In genomic region chr2:32768387-32769174, GRCh38 we compare ENCODE assay signal across 15 cellular contexts.
"Had no signal": no experiment of that assay in that cellular context is flagged by ENCODE, and none has a peak within 500 bp of the region (broad histone marks: within the 10 kb centered on the region; RNA-seq: fewer than 3 reads in every experiment).

No MANE protein-coding gene starts in this region.

- H3K27ac Mint-ChIP-seq: activated naive CD8-positive, alpha-beta T cell treated with anti-CD3 and anti-CD28 coated beads for 36 hours; naive thymus-derived CD8-positive, alpha-beta T cell; stimulated activated effector memory CD8-positive, alpha-beta T cell treated with anti-CD3 and anti-CD28 coated beads, Interleukin-12 subunit alpha, Interleukin-12 subunit beta, amount 100 ng/mL, for 72 hours had no signal

- DNase-seq: activated CD4-positive, alpha-beta T cell treated with anti-CD3 and anti-CD28 coated beads, Interleukin-2, amount 50 U/mL, for 4 hours; activated gamma-delta T cell; activated naive CD8-positive, alpha-beta T cell treated with anti-CD3 and anti-CD28 coated beads for 36 hours; activated T-cell treated with anti-CD3 and anti-CD28 coated beads, Interleukin-2, amount 50 U/mL, for 4 hours; aorta; effector CD4-positive, alpha-beta T cell; hypothalamus; naive thymus-derived CD8-positive, alpha-beta T cell; posterior cingulate gyrus; tibial artery had no signal

- H3K27me3 Mint-ChIP-seq: activated naive CD8-positive, alpha-beta T cell treated with anti-CD3 and anti-CD28 coated beads for 36 hours; naive thymus-derived CD8-positive, alpha-beta T cell had no signal

- H3K9me3 ChIP-seq: neutrophil, tibial artery, vagina had no signal

- H3K4me1 Mint-ChIP-seq: stimulated activated effector memory CD8-positive, alpha-beta T cell treated with anti-CD3 and anti-CD28 coated beads, Interleukin-12 subunit alpha, Interleukin-12 subunit beta, amount 100 ng/mL, for 72 hours had no signal

- H3K27ac ChIP-seq: neutrophil, tibial artery, vagina had no signal

- H3K36me3 ChIP-seq: neutrophil, vagina had no signal

- H3K4me3 ChIP-seq: smooth muscle cell, tibial artery, vagina had no signal

- H3K27me3 ChIP-seq: neutrophil, tibial artery, vagina had no signal

- FAIRE-seq: endothelial cell of umbilical vein had no signal

- H3K4me1 ChIP-seq: vagina had no signal

- H3K4me3 Mint-ChIP-seq: activated naive CD8-positive, alpha-beta T cell treated with anti-CD3 and anti-CD28 coated beads for 36 hours; activated T-cell treated with anti-CD3 and anti-CD28 coated beads, Interleukin-2, amount 50 U/mL, for 4 hours; naive thymus-derived CD8-positive, alpha-beta T cell; stimulated activated effector memory CD8-positive, alpha-beta T cell treated with anti-CD3 and anti-CD28 coated beads, Interleukin-12 subunit alpha, Interleukin-12 subunit beta, amount 100 ng/mL, for 72 hours had no signal

- H3K9me3 Mint-ChIP-seq: activated naive CD8-positive, alpha-beta T cell treated with anti-CD3 and anti-CD28 coated beads for 36 hours; activated T-cell treated with anti-CD3 and anti-CD28 coated beads, Interleukin-2, amount 50 U/mL, for 4 hours; naive thymus-derived CD8-positive, alpha-beta T cell; stimulated activated effector memory CD8-positive, alpha-beta T cell treated with anti-CD3 and anti-CD28 coated beads, Interleukin-12 subunit alpha, Interleukin-12 subunit beta, amount 100 ng/mL, for 72 hours had no signal

- ATAC-seq: activated T-cell treated with anti-CD3 and anti-CD28 coated beads, Interleukin-2, amount 50 U/mL, for 4 hours; naive thymus-derived CD8-positive, alpha-beta T cell; stimulated activated effector memory CD8-positive, alpha-beta T cell treated with anti-CD3 and anti-CD28 coated beads, Interleukin-12 subunit alpha, Interleukin-12 subunit beta, amount 100 ng/mL, for 72 hours had no signal
